21 cellular contexts compared by ENCODE assay signal in genomic region chr3:99559196-99559595, GRCh38.
DNase-seq lines count a peak whose midpoint lies in the region; ATAC-seq, FAIRE-seq and TF ChIP-seq lines count a peak whose summit lies in the region.
"Had no signal": no experiment of that assay in that cellular context is flagged by ENCODE, and none has a peak within 500 bp of the region (broad histone marks: within the 10 kb centered on the region; RNA-seq: fewer than 3 reads in every experiment).

No MANE protein-coding gene starts in this region.

- H3K9me3 ChIP-seq in keratinocyte (ENCODE audit: control insufficient read depth, low read depth, low read length), result no peaks in the 10 kb centered on the region
- no peaks in the 10 kb centered on the region for H3K9me3 ChIP-seq in pancreas
- H3K9me3 ChIP-seq: BE2C, HAP-1 had no signal

- H3K27ac ChIP-seq in keratinocyte (ENCODE audit: control insufficient read depth, insufficient read depth, low read length) (no peak overlapping the region), pancreas (no peak overlapping the region)
- H3K27ac ChIP-seq: GM23248, HL-60 had no signal

- peaks cover 20% of the 10 kb centered on the region for H3K4me1 ChIP-seq in keratinocyte (ENCODE audit: control insufficient read depth, extremely low read depth, insufficient read depth, low read length)
- H3K4me1 ChIP-seq in pancreas, result no peaks in the 10 kb centered on the region
- H3K4me1 ChIP-seq: BE2C, HAP-1 had no signal

- FAIRE-seq in RCC 7860 (lab: Jason Lieb, UNC) (peak; percentile 15), endometrium (lab: Jason Lieb, UNC) (peak; percentile 35), keratinocyte (lab: Jason Lieb, UNC) (peak; percentile 5), pancreas (lab: Jason Lieb, UNC) (no peak)
- FAIRE-seq: G401.6, GM12891, GM19239 had no signal

- no peaks in the 10 kb centered on the region for H3K79me2 ChIP-seq in keratinocyte (ENCODE audit: control insufficient read depth, insufficient read depth, low read length)

- TF ChIP-seq CTCF in keratinocyte (optimal IDR thresholded peaks at IDR 0.05 in 1 of 3, IDR thresholded peaks at IDR 0.05 in 1 of 3, conservative IDR thresholded peaks at IDR 0.05 in 1 of 3; ENCODE audit: extremely low read depth in 1 of 3, insufficient read depth in 2 of 3, low read length in 3 of 3) (no peak), pancreas (IDR thresholded peaks at IDR 0.05) (no peak)

- no peaks in the 10 kb centered on the region for H3K9me1 ChIP-seq in keratinocyte (ENCODE audit: control insufficient read depth, extremely low read depth, insufficient read depth, low read length)

- H4K20me1 ChIP-seq in keratinocyte (ENCODE audit: control insufficient read depth, extremely low read depth, insufficient read depth, low read length), result no peaks in the 10 kb centered on the region

- H3K36me3 ChIP-seq in keratinocyte (ENCODE audit: control insufficient read depth in 2 of 2, extremely low read depth in 1 of 2, insufficient read depth in 2 of 2, low read length in 2 of 2) (no peaks in the 10 kb centered on the region), pancreas (no peaks in the 10 kb centered on the region)
- H3K36me3 ChIP-seq: BE2C, HAP-1 had no signal

- H2AFZ ChIP-seq in keratinocyte (ENCODE audit: control insufficient read depth, low read length), result no peak overlapping the region
- H2AFZ ChIP-seq: GM23248 had no signal

- H3K27me3 ChIP-seq in keratinocyte (ENCODE audit: control insufficient read depth, extremely low read depth, insufficient read depth, low read length), result no peaks in the 10 kb centered on the region
- no peaks in the 10 kb centered on the region for H3K27me3 ChIP-seq in pancreas
- H3K27me3 ChIP-seq: BE2C had no signal

- H3K4me3 ChIP-seq in keratinocyte (ENCODE audit: control insufficient read depth in 2 of 3, extremely low read depth in 1 of 3, insufficient read depth in 2 of 3, low read depth in 1 of 3, low read length in 3 of 3), result no peak overlapping the region
- H3K4me3 ChIP-seq in pancreas, result no peak overlapping the region
- H3K4me3 ChIP-seq: GM23248, HAP-1 had no signal

- dilution Hi-C loops in keratinocyte (cut with MboI; ENCODE audit: extremely low pct_ligation_motif_present, low sequenced_read_pairs), result no loop called here

- intact Hi-C loops in pancreas (cut with DNase I), result no loop called here

- H3K9ac ChIP-seq in keratinocyte (ENCODE audit: control insufficient read depth, extremely low read depth, insufficient read depth, low read length), result no peak overlapping the region
- H3K9ac ChIP-seq: GM23248 had no signal

- ATAC-seq in GM21360 (IDR thresholded peaks at IDR 0.05; ENCODE audit: unreplicated experiment) (no peak), pancreas (no peak)

- H3K4me2 ChIP-seq in keratinocyte (ENCODE audit: control insufficient read depth, extremely low read depth, insufficient read depth, low read depth, low read length), result no peak overlapping the region

- no peak for DNase-seq in RCC 7860 (ENCODE audit: low spot score)
- DNase-seq in keratinocyte (ENCODE audit: low read depth, low spot score), result no peak
- DNase-seq in NCI-H526 treated with DMSO at 0.1 percent for 48 hours (lab: John Stamatoyannopoulos, UW), result no peak
- no peak for DNase-seq in retina
- DNase-seq in pancreas, result no peak
- DNase-seq: BE2C; C1 segment of cervical spinal cord; CD4-positive, CD25-positive, alpha-beta regulatory T cell; CD8-positive, alpha-beta memory T cell; COR-L47; DMS 273 treated with DMSO at 0.1 percent for 48 hours; DMS53; DND-41; GM23248 had no signal
